Comparison of ENCODE assay signal across 1 cellular context in genomic region chr1:153217212-153217611, GRCh38.
A peak's percentile ranks its signal among the peaks of the same experiment; 100 is the strongest.
TF ChIP-seq lines count a peak whose summit lies in the region.

TSS of gene PRR9 (plus strand) at chr1:153217584. CDS start at chr1:153218145, 561 bp downstream.

TF ChIP-seq in K562, 482 proteins besides CTCF, POLR2A, EP300 and RAD21 (continued from another document):
- TF ChIP-seq ZBTB5 (IDR thresholded peaks at IDR 0.05) = no peak
- no peak for TF ChIP-seq CBX2 (IDR thresholded peaks at IDR 0.05; ENCODE audit: insufficient read depth, low read length, poor library complexity, severe bottlenecking)
- TF ChIP-seq ZNF644 (tag; IDR thresholded peaks at IDR 0.05; ENCODE audit: low read depth) = no peak
- TF ChIP-seq USF2 (CRISPR knock-in tag; IDR thresholded peaks at IDR 0.05) = peak; percentile 63
- no peak for TF ChIP-seq ZBTB1 (CRISPR knock-in tag; IDR thresholded peaks at IDR 0.05; ENCODE audit: borderline replicate concordance, low read depth)
- TF ChIP-seq ZNF518B (CRISPR knock-in tag; IDR thresholded peaks at IDR 0.05) = no peak
- no peak for TF ChIP-seq ADNP (tag; IDR thresholded peaks at IDR 0.05)
- TF ChIP-seq TRIM25 (IDR thresholded peaks at IDR 0.05; ENCODE audit: borderline replicate concordance) = no peak
- TF ChIP-seq ZFP36 (IDR thresholded peaks at IDR 0.05; ENCODE audit: low read depth, low read length, partially characterized antibody) = no peak
- TF ChIP-seq RNF2 (IDR thresholded peaks at IDR 0.05) = peak; percentile 49; the same call in 1 of the 2 replicates
- TF ChIP-seq MAZ (CRISPR knock-in tag; conservative IDR thresholded peaks at IDR 0.05 in 1 of 2, IDR thresholded peaks at IDR 0.05 in 1 of 2) = no peak
- no peak for TF ChIP-seq PHF20 (IDR thresholded peaks at IDR 0.05; ENCODE audit: partially characterized antibody)
